ENCODE assay signal across 18 cellular contexts in the genomic region with DNA sequence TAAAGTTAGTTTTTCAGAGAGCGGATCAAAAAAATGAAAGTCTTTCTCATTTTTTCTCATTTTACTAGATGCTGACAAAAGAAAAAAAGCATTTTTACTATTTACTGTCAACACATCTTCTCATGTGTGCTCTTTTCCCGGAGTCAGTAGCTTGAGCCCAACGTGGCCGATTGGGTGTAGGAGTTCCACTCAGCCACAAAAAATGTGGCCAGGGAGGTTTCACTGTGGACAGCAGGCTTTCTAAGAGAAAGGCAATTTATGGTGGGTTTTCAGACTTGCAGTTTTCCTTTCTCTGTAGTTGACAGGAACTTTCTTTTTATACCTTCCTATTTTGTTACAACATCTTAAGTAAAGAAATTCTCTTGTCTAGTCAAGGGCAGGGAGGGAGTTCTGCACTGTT.
A peak's percentile ranks its signal among the peaks of the same experiment; 100 is the strongest.
DNase-seq lines count a peak whose midpoint lies in the region; ATAC-seq, FAIRE-seq and TF ChIP-seq lines count a peak whose summit lies in the region.
"Had no signal": no experiment of that assay in that cellular context is flagged by ENCODE, and none has a peak within 500 bp of the region (broad histone marks: within the 10 kb centered on the region; RNA-seq: fewer than 3 reads in every experiment).

No MANE protein-coding gene starts in this region.

- CTCF ChIA-PET in activated CD8-positive, alpha-beta T cell treated with anti-CD3 and anti-CD28 coated beads for 36 hours (lab: Charles Lee), result no interaction called here

- H3K9me3 Mint-ChIP-seq in mesothelial cell of epicardium, result peaks cover 5% of the 10 kb centered on the region
- H3K9me3 Mint-ChIP-seq in activated CD8-positive, alpha-beta T cell treated with anti-CD3 and anti-CD28 coated beads for 36 hours, result no peaks in the 10 kb centered on the region
- H3K9me3 Mint-ChIP-seq in glutamatergic neuron (ENCODE audit: unreplicated experiment), result no peaks in the 10 kb centered on the region
- H3K9me3 Mint-ChIP-seq: H9 had no signal

- no peak overlapping the region for H3K14ac ChIP-seq in trophoblast cell (ENCODE audit: low read length)

- H4K12ac ChIP-seq in trophoblast cell (ENCODE audit: low read depth, low read length), result no peak overlapping the region

- H3K4me1 Mint-ChIP-seq in mesothelial cell of epicardium (peaks cover 32% of the 10 kb centered on the region), glutamatergic neuron (ENCODE audit: low read depth, unreplicated experiment) (no peaks in the 10 kb centered on the region)
- no peaks in the 10 kb centered on the region for H3K4me1 Mint-ChIP-seq in activated CD8-positive, alpha-beta T cell treated with anti-CD3 and anti-CD28 coated beads for 36 hours (ENCODE audit: low read depth)

- H3K27ac ChIP-seq in OCI-LY1 (ENCODE audit: low read depth, low read length, poor library complexity, severe bottlenecking), result peak overlapping the region; percentile 95
- H3K27ac ChIP-seq in trophoblast cell (ENCODE audit: low read depth, low read length), result no peak overlapping the region

- H3K4me2 ChIP-seq in OCI-LY1 (ENCODE audit: low read length) (0 out of 2 replicates have a peak overlapping the region, but pooled peaks have one; percentile 60), trophoblast cell (ENCODE audit: low read length) (no peak overlapping the region)

- H3K79me2 ChIP-seq in OCI-LY1 (ENCODE audit: insufficient read depth, low read length) (no peaks in the 10 kb centered on the region), trophoblast cell (ENCODE audit: control insufficient read depth, insufficient read depth, low read length, poor library complexity) (no peaks in the 10 kb centered on the region)

- no peak overlapping the region for H2BK5ac ChIP-seq in trophoblast cell (ENCODE audit: low read depth, low read length, poor library complexity)

- H2AFZ ChIP-seq in OCI-LY1 (ENCODE audit: low read length) (peak overlapping the region; percentile 99; the same call in 1 of the 2 replicates), trophoblast cell (ENCODE audit: insufficient read depth, low read length, poor library complexity) (no peak overlapping the region)

- no peak overlapping the region for H3K4me3 ChIP-seq in OCI-LY1 (ENCODE audit: low read depth, low read length, poor library complexity, severe bottlenecking)
- no peak overlapping the region for H3K4me3 ChIP-seq in bronchial epithelial cell (ENCODE audit: low read depth, low read length)
- H3K4me3 ChIP-seq in trophoblast cell (ENCODE audit: low read depth, low read length), result no peak overlapping the region

- H3K18ac ChIP-seq in trophoblast cell (ENCODE audit: low read length), result no peak overlapping the region

- no peaks in the 10 kb centered on the region for H3K79me1 ChIP-seq in trophoblast cell (ENCODE audit: low read length)

- no peaks in the 10 kb centered on the region; the same call in 1 of the 2 replicates for H3F3A ChIP-seq in OCI-LY1 (ENCODE audit: insufficient read depth, low read length)

- H3K36me3 Mint-ChIP-seq in mesothelial cell of epicardium (peaks cover 5% of the 10 kb centered on the region), glutamatergic neuron (ENCODE audit: unreplicated experiment) (peaks cover 6% of the 10 kb centered on the region)
- peaks cover 14% of the 10 kb centered on the region for H3K36me3 Mint-ChIP-seq in activated CD8-positive, alpha-beta T cell treated with anti-CD3 and anti-CD28 coated beads for 36 hours (ENCODE audit: low read depth)

- DNase-seq in bronchial epithelial cell (ENCODE audit: low read depth) (peak; percentile 18), mesothelial cell of epicardium (ENCODE audit: low spot score in 2 of 2, unreplicated experiment in 2 of 2) (no peak), trophoblast cell (peak; percentile 38 to 59), NCI-H524 (lab: John Stamatoyannopoulos, UW) (no peak), glutamatergic neuron (no peak)
- DNase-seq in activated CD8-positive, alpha-beta T cell treated with anti-CD3 and anti-CD28 coated beads for 36 hours, result no peak
- DNase-seq: C1 segment of cervical spinal cord; CD4-positive, alpha-beta T cell; DMS153; GDM1; GOT3; H9 had no signal

- H3K9me2 ChIP-seq in OCI-LY1 (ENCODE audit: low read depth, low read length), result no peaks in the 10 kb centered on the region

- H3K27me3 Mint-ChIP-seq in mesothelial cell of epicardium (ENCODE audit: low read depth) (no peaks in the 10 kb centered on the region), glutamatergic neuron (ENCODE audit: unreplicated experiment) (no peaks in the 10 kb centered on the region)
- H3K27me3 Mint-ChIP-seq in activated CD8-positive, alpha-beta T cell treated with anti-CD3 and anti-CD28 coated beads for 36 hours, result no peaks in the 10 kb centered on the region
- H3K27me3 Mint-ChIP-seq: B cell; CD4-positive, alpha-beta T cell had no signal

- no peak for ATAC-seq in activated CD8-positive, alpha-beta T cell treated with anti-CD3 and anti-CD28 coated beads for 36 hours
- no peak for ATAC-seq in esophagus mucosa

- no peak overlapping the region for H2BK12ac ChIP-seq in trophoblast cell (ENCODE audit: low read length)

- H3K4me1 ChIP-seq in OCI-LY1 (ENCODE audit: insufficient read depth, low read length, severe bottlenecking) (peaks cover 41% of the 10 kb centered on the region), trophoblast cell (ENCODE audit: control insufficient read depth in 1 of 2, insufficient read depth in 2 of 2, low read length in 2 of 2) (no peaks in the 10 kb centered on the region)

- no peaks in the 10 kb centered on the region for H3K9me3 ChIP-seq in OCI-LY1 (ENCODE audit: low read length)
- H3K9me3 ChIP-seq in trophoblast cell (ENCODE audit: insufficient read depth, low read depth, low read length), result peaks cover 2% of the 10 kb centered on the region

- H3K23ac ChIP-seq in trophoblast cell (ENCODE audit: low read length), result no peak overlapping the region

- no CpG with 5 or more reads among the region's 4 CpGs for WGBS in trophoblast cell (ENCODE audit: extremely low coverage, insufficient coverage, insufficient read length)

- H4K91ac ChIP-seq in trophoblast cell (ENCODE audit: low read depth, low read length), result no peak overlapping the region

- no peak overlapping the region for H2BK120ac ChIP-seq in trophoblast cell (ENCODE audit: insufficient read depth, low read length, poor library complexity)

- POLR2A ChIA-PET in activated CD8-positive, alpha-beta T cell treated with anti-CD3 and anti-CD28 coated beads for 36 hours (lab: Charles Lee), result no interaction called here

- intact Hi-C loops in activated CD8-positive, alpha-beta T cell treated with anti-CD3 and anti-CD28 coated beads for 36 hours (cut with micrococcal nuclease), result no loop called here

- H3K27me3 ChIP-seq in OCI-LY1 (ENCODE audit: insufficient read depth, low read length) (no peaks in the 10 kb centered on the region), bronchial epithelial cell (ENCODE audit: control insufficient read depth, insufficient read depth, low read length) (no peaks in the 10 kb centered on the region), trophoblast cell (ENCODE audit: insufficient read depth, low read length) (no peaks in the 10 kb centered on the region)

- no peak overlapping the region for H4K8ac ChIP-seq in trophoblast cell (ENCODE audit: low read depth, low read length)

- TF ChIP-seq CTCF in OCI-LY1 (IDR thresholded peaks at IDR 0.05; ENCODE audit: low read length), result no peak
- no peak for TF ChIP-seq CTCF in bronchial epithelial cell (IDR thresholded peaks at IDR 0.05; ENCODE audit: insufficient read depth, low read length, severe bottlenecking)
- TF ChIP-seq CTCF in mesothelial cell of epicardium (IDR thresholded peaks at IDR 0.05; ENCODE audit: unreplicated experiment), result no peak
- no peak for TF ChIP-seq CTCF in activated CD8-positive, alpha-beta T cell treated with anti-CD3 and anti-CD28 coated beads for 36 hours (IDR thresholded peaks at IDR 0.05)
- no peak for TF ChIP-seq CTCF in glutamatergic neuron (IDR thresholded peaks at IDR 0.05; ENCODE audit: partially characterized antibody, unreplicated experiment)

- H3K36me3 ChIP-seq in OCI-LY1 (ENCODE audit: insufficient read depth, low read length) (no peaks in the 10 kb centered on the region), bronchial epithelial cell (ENCODE audit: control insufficient read depth, insufficient read depth, low read length) (no peaks in the 10 kb centered on the region), trophoblast cell (ENCODE audit: control insufficient read depth in 1 of 2, insufficient read depth in 2 of 2, low read length in 2 of 2) (peaks cover 0 to 3% of the 10 kb centered on the region in 2 experiments)

- no peak for FAIRE-seq in bronchial epithelial cell (lab: Jason Lieb, UNC)
- FAIRE-seq: A204.1, D721Med, GM12892 had no signal

- no peak overlapping the region for H3K9ac ChIP-seq in OCI-LY1 (ENCODE audit: low read length)
- H3K9ac ChIP-seq in trophoblast cell (ENCODE audit: low read length), result no peak overlapping the region

- H3K27ac Mint-ChIP-seq in mesothelial cell of epicardium (peak overlapping the region; percentile 44), glutamatergic neuron (ENCODE audit: unreplicated experiment) (no peak overlapping the region)
- H3K27ac Mint-ChIP-seq in activated CD8-positive, alpha-beta T cell treated with anti-CD3 and anti-CD28 coated beads for 36 hours, result no peak overlapping the region
- H3K27ac Mint-ChIP-seq: B cell; CD4-positive, alpha-beta T cell; H9 had no signal

- H3K4me3 Mint-ChIP-seq in mesothelial cell of epicardium (no peak overlapping the region), glutamatergic neuron (ENCODE audit: unreplicated experiment) (no peak overlapping the region)
- no peak overlapping the region for H3K4me3 Mint-ChIP-seq in activated CD8-positive, alpha-beta T cell treated with anti-CD3 and anti-CD28 coated beads for 36 hours
- H3K4me3 Mint-ChIP-seq: B cell; CD4-positive, alpha-beta T cell; H9 had no signal

- H2AK5ac ChIP-seq in trophoblast cell (ENCODE audit: low read length), result no peak overlapping the region

- H3K4ac ChIP-seq in trophoblast cell (ENCODE audit: low read depth, low read length), result no peak overlapping the region

- no peaks in the 10 kb centered on the region for H4K20me1 ChIP-seq in OCI-LY1 (ENCODE audit: insufficient read depth, low read length)

Comparison
In these comparisons a context has a peak if more than half of its experiments do, and no peak if none do; other contexts are left out.
1. DNase-seq: peak in bronchial epithelial cell (single experiment) and trophoblast cell (2 of 2); none in mesothelial cell of epicardium (0 of 2), NCI-H524 (0 of 2), activated CD8-positive, alpha-beta T cell treated with anti-CD3 and anti-CD28 coated beads for 36 hours (single experiment) and glutamatergic neuron (single experiment).